ENCODE assay signal across 9 cellular contexts in genomic region chr10:117609095-117609821, GRCh38.
DNase-seq lines count a peak whose midpoint lies in the region; ATAC-seq and TF ChIP-seq lines count a peak whose summit lies in the region.
"Had no signal": no experiment of that assay in that cellular context is flagged by ENCODE, and none has a peak within 500 bp of the region (broad histone marks: within the 10 kb centered on the region; RNA-seq: fewer than 3 reads in every experiment).

No MANE protein-coding gene starts in this region.

- no peak overlapping the region for H3K27ac ChIP-seq in thoracic aorta
- H3K27ac ChIP-seq: 22Rv1 had no signal

- H3K4me1 ChIP-seq in thoracic aorta (ENCODE audit: control insufficient read depth in 1 of 2, low read depth in 2 of 2), result no peaks in the 10 kb centered on the region

- ATAC-seq in thoracic aorta (ENCODE audit: insufficient number of reproducible peaks, low FRiP score, low read depth) (peak; percentile 40), GM18520 (IDR thresholded peaks at IDR 0.05; ENCODE audit: unreplicated experiment) (no peak), GM18870 (IDR thresholded peaks at IDR 0.05; ENCODE audit: unreplicated experiment) (no peak)

- H3K9me3 ChIP-seq in thoracic aorta, result no peaks in the 10 kb centered on the region

- in situ Hi-C loops in astrocyte of the cerebellum (cut with HindIII; ENCODE audit: low sequenced_read_pairs), result no loop called here

- no peaks in the 10 kb centered on the region for H3K36me3 ChIP-seq in kidney epithelial cell (ENCODE audit: control insufficient read depth, insufficient read depth, low read length)
- no peaks in the 10 kb centered on the region for H3K36me3 ChIP-seq in thoracic aorta

- peak; percentile 14 for DNase-seq in DMS 273 (lab: John Stamatoyannopoulos, UW; ENCODE audit: unreplicated experiment)
- DNase-seq in DMS 273 treated with DMSO at 0.1 percent for 48 hours (lab: John Stamatoyannopoulos, UW), result no peak
- DNase-seq in astrocyte of the cerebellum (ENCODE audit: low read depth), result peak; percentile 9
- DNase-seq in kidney epithelial cell (ENCODE audit: low read depth), result peak; percentile 54
- DNase-seq in thoracic aorta (ENCODE audit: low spot score), result no peak
- DNase-seq in AG08396 (ENCODE audit: low spot score), result no peak

- H3K27me3 ChIP-seq in kidney epithelial cell (ENCODE audit: control insufficient read depth, insufficient read depth, low read length), result no peaks in the 10 kb centered on the region
- H3K27me3 ChIP-seq in thoracic aorta (replicated peaks; ENCODE audit: insufficient read depth), result no peaks in the 10 kb centered on the region

- H3K4me3 ChIP-seq in astrocyte of the cerebellum (ENCODE audit: low read depth, low read length) (no peak overlapping the region), kidney epithelial cell (ENCODE audit: low read depth, low read length) (no peak overlapping the region), thoracic aorta (no peak overlapping the region)

- no peak for TF ChIP-seq CTCF in astrocyte of the cerebellum (IDR thresholded peaks at IDR 0.05; ENCODE audit: low read depth, low read length, missing control alignments)
- TF ChIP-seq CTCF in kidney epithelial cell (IDR thresholded peaks at IDR 0.05; ENCODE audit: insufficient read depth, low read length, poor library complexity, severe bottlenecking), result no peak
- no peak for TF ChIP-seq CTCF in thoracic aorta (IDR thresholded peaks at IDR 0.05)

Comparison
In these comparisons a context has a peak if more than half of its experiments do, and no peak if none do; other contexts are left out.
1. DNase-seq: peak in DMS 273 (single experiment), astrocyte of the cerebellum (single experiment) and kidney epithelial cell (single experiment); none in DMS 273 treated with DMSO at 0.1 percent for 48 hours (single experiment), thoracic aorta (single experiment) and AG08396 (single experiment).